ENCODE assay signal across 1 cellular context in genomic region chr12:104782296-104782695, GRCh38.
TF ChIP-seq lines count a peak whose summit lies in the region.

No MANE protein-coding gene starts in this region.

TF ChIP-seq in GM12878, 131 proteins besides CTCF, POLR2A, EP300 and RAD21 (continued from another document):
- TF ChIP-seq MAX (IDR thresholded peaks at IDR 0.05; ENCODE audit: low read depth, low read length) (no peak), POU2F2 (IDR thresholded peaks at IDR 0.05; ENCODE audit: borderline replicate concordance, low read depth, low read length) (no peak), ATF3 (IDR thresholded peaks at IDR 0.05; ENCODE audit: borderline replicate concordance, extremely low read depth, low read depth, low read length) (no peak), GATAD2B (conservative IDR thresholded peaks at IDR 0.05; ENCODE audit: low read depth) (no peak), RFX5 (IDR thresholded peaks at IDR 0.05; ENCODE audit: low read depth, low read length) (no peak), RELB (IDR thresholded peaks at IDR 0.05; ENCODE audit: low read depth) (no peak), NRF1 (conservative IDR thresholded peaks at IDR 0.05; ENCODE audit: low read depth, low read length) (no peak), NBN (IDR thresholded peaks at IDR 0.05) (no peak), PBX3 (IDR thresholded peaks at IDR 0.05; ENCODE audit: insufficient replicate concordance, low read depth, low read length) (no peak), CHD4 (IDR thresholded peaks at IDR 0.05) (no peak)
- TF ChIP-seq, protein P1, sequence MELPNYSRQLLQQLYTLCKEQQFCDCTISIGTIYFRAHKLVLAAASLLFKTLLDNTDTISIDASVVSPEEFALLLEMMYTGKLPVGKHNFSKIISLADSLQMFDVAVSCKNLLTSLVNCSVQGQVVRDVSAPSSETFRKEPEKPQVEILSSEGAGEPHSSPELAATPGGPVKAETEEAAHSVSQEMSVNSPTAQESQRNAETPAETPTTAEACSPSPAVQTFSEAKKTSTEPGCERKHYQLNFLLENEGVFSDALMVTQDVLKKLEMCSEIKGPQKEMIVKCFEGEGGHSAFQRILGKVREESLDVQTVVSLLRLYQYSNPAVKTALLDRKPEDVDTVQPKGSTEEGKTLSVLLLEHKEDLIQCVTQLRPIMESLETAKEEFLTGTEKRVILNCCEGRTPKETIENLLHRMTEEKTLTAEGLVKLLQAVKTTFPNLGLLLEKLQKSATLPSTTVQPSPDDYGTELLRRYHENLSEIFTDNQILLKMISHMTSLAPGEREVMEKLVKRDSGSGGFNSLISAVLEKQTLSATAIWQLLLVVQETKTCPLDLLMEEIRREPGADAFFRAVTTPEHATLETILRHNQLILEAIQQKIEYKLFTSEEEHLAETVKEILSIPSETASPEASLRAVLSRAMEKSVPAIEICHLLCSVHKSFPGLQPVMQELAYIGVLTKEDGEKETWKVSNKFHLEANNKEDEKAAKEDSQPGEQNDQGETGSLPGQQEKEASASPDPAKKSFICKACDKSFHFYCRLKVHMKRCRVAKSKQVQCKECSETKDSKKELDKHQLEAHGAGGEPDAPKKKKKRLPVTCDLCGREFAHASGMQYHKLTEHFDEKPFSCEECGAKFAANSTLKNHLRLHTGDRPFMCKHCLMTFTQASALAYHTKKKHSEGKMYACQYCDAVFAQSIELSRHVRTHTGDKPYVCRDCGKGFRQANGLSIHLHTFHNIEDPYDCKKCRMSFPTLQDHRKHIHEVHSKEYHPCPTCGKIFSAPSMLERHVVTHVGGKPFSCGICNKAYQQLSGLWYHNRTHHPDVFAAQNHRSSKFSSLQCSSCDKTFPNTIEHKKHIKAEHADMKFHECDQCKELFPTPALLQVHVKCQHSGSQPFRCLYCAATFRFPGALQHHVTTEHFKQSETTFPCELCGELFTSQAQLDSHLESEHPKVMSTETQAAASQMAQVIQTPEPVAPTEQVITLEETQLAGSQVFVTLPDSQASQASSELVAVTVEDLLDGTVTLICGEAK (IDR thresholded peaks at IDR 0.05; ENCODE audit: borderline replicate concordance), result no peak
- TF ChIP-seq, protein P2, sequence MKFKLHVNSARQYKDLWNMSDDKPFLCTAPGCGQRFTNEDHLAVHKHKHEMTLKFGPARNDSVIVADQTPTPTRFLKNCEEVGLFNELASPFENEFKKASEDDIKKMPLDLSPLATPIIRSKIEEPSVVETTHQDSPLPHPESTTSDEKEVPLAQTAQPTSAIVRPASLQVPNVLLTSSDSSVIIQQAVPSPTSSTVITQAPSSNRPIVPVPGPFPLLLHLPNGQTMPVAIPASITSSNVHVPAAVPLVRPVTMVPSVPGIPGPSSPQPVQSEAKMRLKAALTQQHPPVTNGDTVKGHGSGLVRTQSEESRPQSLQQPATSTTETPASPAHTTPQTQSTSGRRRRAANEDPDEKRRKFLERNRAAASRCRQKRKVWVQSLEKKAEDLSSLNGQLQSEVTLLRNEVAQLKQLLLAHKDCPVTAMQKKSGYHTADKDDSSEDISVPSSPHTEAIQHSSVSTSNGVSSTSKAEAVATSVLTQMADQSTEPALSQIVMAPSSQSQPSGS (IDR thresholded peaks at IDR 0.05; ENCODE audit: low read length), result no peak
